ENCODE assay signal across 8 cellular contexts in genomic region chr17:59838196-59838911, GRCh38. TPM values are rescaled to one million over a fixed set of nuclear protein-coding genes. Genes with fewer than 3 reads are reported as not detected.
DNase-seq lines count a peak whose midpoint lies in the region; ATAC-seq and TF ChIP-seq lines count a peak whose summit lies in the region.

No MANE protein-coding gene starts in this region.

- DNase-seq in CD4-positive, CD25-positive, alpha-beta regulatory T cell = peak in 2 of 3 donors; percentile 49 to 78
- peak; percentile 50 for DNase-seq in NAMALWA (ENCODE audit: low spot score)
- no peak for DNase-seq in activated naive CD8-positive, alpha-beta T cell treated with anti-CD3 and anti-CD28 coated beads, Interleukin-2, amount 50 U/mL, for 24 hours
- DNase-seq in stimulated activated naive B cell treated with anti-CD40 and anti-IgM and Interleukin-4, amounts not matched to agents 10 μg/mL and 1 μg/mL and 100 μg/mL, for 72 hours = no peak
- DNase-seq in GM20000 (ENCODE audit: low spot score) = no peak
- no peak for DNase-seq in AG08395 (ENCODE audit: low spot score)
- DNase-seq in H4 (ENCODE audit: low spot score) = no peak

- H3K4me3 Mint-ChIP-seq in CD4-positive, CD25-positive, alpha-beta regulatory T cell = peak overlapping the region; percentile 94 to 98 (median 98)
- H3K4me3 Mint-ChIP-seq in activated naive CD8-positive, alpha-beta T cell treated with anti-CD3 and anti-CD28 coated beads, Interleukin-2, amount 50 U/mL, for 24 hours = peak overlapping the region; percentile 92
- H3K4me3 Mint-ChIP-seq in stimulated activated naive B cell treated with anti-CD40 and anti-IgM and Interleukin-4, amounts not matched to agents 10 μg/mL and 1 μg/mL and 100 μg/mL, for 72 hours = peak overlapping the region; percentile 97 to 98

- peaks cover 10 to 56% (median 27%) of the 10 kb centered on the region in 4 donors for H3K4me1 Mint-ChIP-seq in CD4-positive, CD25-positive, alpha-beta regulatory T cell
- H3K4me1 Mint-ChIP-seq in activated naive CD8-positive, alpha-beta T cell treated with anti-CD3 and anti-CD28 coated beads, Interleukin-2, amount 50 U/mL, for 24 hours = peaks cover 71% of the 10 kb centered on the region
- H3K4me1 Mint-ChIP-seq in stimulated activated naive B cell treated with anti-CD40 and anti-IgM and Interleukin-4, amounts not matched to agents 10 μg/mL and 1 μg/mL and 100 μg/mL, for 72 hours = peaks cover 23 to 55% of the 10 kb centered on the region in 2 donors

- H3K27me3 Mint-ChIP-seq in CD4-positive, CD25-positive, alpha-beta regulatory T cell = peaks cover 2% of the 10 kb centered on the region
- peaks cover 7% of the 10 kb centered on the region for H3K27me3 Mint-ChIP-seq in activated naive CD8-positive, alpha-beta T cell treated with anti-CD3 and anti-CD28 coated beads, Interleukin-2, amount 50 U/mL, for 24 hours
- H3K27me3 Mint-ChIP-seq in stimulated activated naive B cell treated with anti-CD40 and anti-IgM and Interleukin-4, amounts not matched to agents 10 μg/mL and 1 μg/mL and 100 μg/mL, for 72 hours = peaks cover 0 to 5% of the 10 kb centered on the region in 2 donors

- no peaks in the 10 kb centered on the region for H3K9me3 ChIP-seq in CD4-positive, CD25-positive, alpha-beta regulatory T cell (ENCODE audit: control insufficient read depth in 2 of 2, low read length in 2 of 2)
- H3K9me3 ChIP-seq in iPS-18c (ENCODE audit: control insufficient read depth, insufficient read depth, low read length) = no peaks in the 10 kb centered on the region

- peak overlapping the region; percentile 98 to 99 (median 99) for H3K27ac Mint-ChIP-seq in CD4-positive, CD25-positive, alpha-beta regulatory T cell
- H3K27ac Mint-ChIP-seq in activated naive CD8-positive, alpha-beta T cell treated with anti-CD3 and anti-CD28 coated beads, Interleukin-2, amount 50 U/mL, for 24 hours = peak overlapping the region; percentile 100
- peak overlapping the region; percentile 100 for H3K27ac Mint-ChIP-seq in stimulated activated naive B cell treated with anti-CD40 and anti-IgM and Interleukin-4, amounts not matched to agents 10 μg/mL and 1 μg/mL and 100 μg/mL, for 72 hours

- peaks cover 32% of the 10 kb centered on the region for H3K36me3 Mint-ChIP-seq in CD4-positive, CD25-positive, alpha-beta regulatory T cell
- peaks cover 68% of the 10 kb centered on the region for H3K36me3 Mint-ChIP-seq in activated naive CD8-positive, alpha-beta T cell treated with anti-CD3 and anti-CD28 coated beads, Interleukin-2, amount 50 U/mL, for 24 hours (ENCODE audit: low read depth)
- peaks cover 52 to 64% of the 10 kb centered on the region in 2 donors for H3K36me3 Mint-ChIP-seq in stimulated activated naive B cell treated with anti-CD40 and anti-IgM and Interleukin-4, amounts not matched to agents 10 μg/mL and 1 μg/mL and 100 μg/mL, for 72 hours

- H3K4me1 ChIP-seq in CD4-positive, CD25-positive, alpha-beta regulatory T cell (ENCODE audit: control insufficient read depth, insufficient read depth, low read length, poor library complexity, severe bottlenecking) = peaks cover 36% of the 10 kb centered on the region

- H3K9me3 Mint-ChIP-seq in CD4-positive, CD25-positive, alpha-beta regulatory T cell = no peaks in the 10 kb centered on the region
- no peaks in the 10 kb centered on the region for H3K9me3 Mint-ChIP-seq in activated naive CD8-positive, alpha-beta T cell treated with anti-CD3 and anti-CD28 coated beads, Interleukin-2, amount 50 U/mL, for 24 hours
- peaks cover 0 to 4% of the 10 kb centered on the region in 2 donors for H3K9me3 Mint-ChIP-seq in stimulated activated naive B cell treated with anti-CD40 and anti-IgM and Interleukin-4, amounts not matched to agents 10 μg/mL and 1 μg/mL and 100 μg/mL, for 72 hours

- no peak for ATAC-seq in CD4-positive, CD25-positive, alpha-beta regulatory T cell (ENCODE audit: low read depth in 2 of 2)
- no peak for ATAC-seq in activated naive CD8-positive, alpha-beta T cell treated with anti-CD3 and anti-CD28 coated beads, Interleukin-2, amount 50 U/mL, for 24 hours
- ATAC-seq in stimulated activated naive B cell treated with anti-CD40 and anti-IgM and Interleukin-4, amounts not matched to agents 10 μg/mL and 1 μg/mL and 100 μg/mL, for 72 hours (replicated peaks) = no peak

- peak overlapping the region; percentile 100 for H3K4me3 ChIP-seq in CD4-positive, CD25-positive, alpha-beta regulatory T cell (ENCODE audit: low read depth, low read length)
- peak overlapping the region; percentile 84 for H3K4me3 ChIP-seq in iPS-18c (ENCODE audit: insufficient read depth, low read depth, low read length)

- H3K36me3 ChIP-seq in CD4-positive, CD25-positive, alpha-beta regulatory T cell (ENCODE audit: control insufficient read depth, insufficient read depth, low read length) = peaks cover 18% of the 10 kb centered on the region

- no peaks in the 10 kb centered on the region for H3K27me3 ChIP-seq in CD4-positive, CD25-positive, alpha-beta regulatory T cell (ENCODE audit: control insufficient read depth, insufficient read depth, low read length)

- no peak for TF ChIP-seq CTCF in GM20000 (IDR thresholded peaks at IDR 0.05; ENCODE audit: extremely low read depth, missing control alignments)

- peak overlapping the region; percentile 97 for H3K27ac ChIP-seq in CD4-positive, CD25-positive, alpha-beta regulatory T cell (ENCODE audit: insufficient read depth, low read length, poor library complexity, severe bottlenecking)

RNA-seq across cellular contexts. Expression of gene TUBD1, which starts 54.4 kb away (rescaled TPM):
- total RNA-seq in CD4-positive, CD25-positive, alpha-beta regulatory T cell = 16.3 TPM
- polyA plus RNA-seq in CD4-positive, CD25-positive, alpha-beta regulatory T cell = 10 to 100 TPM; 21.0 to 28.2 (median 24.6) TPM
- total RNA-seq in H4 (2014; rRNA removed; shearing (Covaris generic)) = 6.7 and 11.9 TPM in 2 replicates

RNA-seq across cellular contexts. Expression of gene RPS6KB1, which starts 54.6 kb away (rescaled TPM):
- total RNA-seq in CD4-positive, CD25-positive, alpha-beta regulatory T cell = 123 TPM
- 10 to 100 TPM; 19.9 to 28.1 (median 25.0) TPM for polyA plus RNA-seq in CD4-positive, CD25-positive, alpha-beta regulatory T cell
- 25.1 and 27.1 TPM in 2 replicates for total RNA-seq in H4 (2014; rRNA removed; shearing (Covaris generic))

Comparison
In these comparisons a context has a peak if more than half of its experiments do, and no peak if none do; other contexts are left out.
1. DNase-seq: peak in CD4-positive, CD25-positive, alpha-beta regulatory T cell (2 of 3) and NAMALWA (single experiment); none in activated naive CD8-positive, alpha-beta T cell treated with anti-CD3 and anti-CD28 coated beads, Interleukin-2, amount 50 U/mL, for 24 hours (single experiment), stimulated activated naive B cell treated with anti-CD40 and anti-IgM and Interleukin-4, amounts not matched to agents 10 μg/mL and 1 μg/mL and 100 μg/mL, for 72 hours (single experiment), GM20000 (single experiment), AG08395 (single experiment) and H4 (single experiment).
2. Peak in every context shown above with its lines, with median percentiles within 50 percentile points of each other: H3K27ac Mint-ChIP-seq and H3K4me3 Mint-ChIP-seq.